20 cellular contexts compared by ENCODE assay signal in genomic region chr1:14149431-14149830, GRCh38.
DNase-seq lines count a peak whose midpoint lies in the region; ATAC-seq, FAIRE-seq and TF ChIP-seq lines count a peak whose summit lies in the region.
"Had no signal": no experiment of that assay in that cellular context is flagged by ENCODE, and none has a peak within 500 bp of the region (broad histone marks: within the 10 kb centered on the region; RNA-seq: fewer than 3 reads in every experiment).

No MANE protein-coding gene starts in this region.

- H3K9ac ChIP-seq in H1 (replicated peaks in 1 of 4; ENCODE audit: extremely low read depth in 1 of 4, low read depth in 3 of 4, low read length in 3 of 4) (no peak overlapping the region), trophoblast cell (ENCODE audit: low read length) (no peak overlapping the region)

- CTCF ChIA-PET in H1 (lab: Charles Lee; ENCODE audit: partially characterized antibody), result interaction anchor here (1.0 to 2.0 kb wide), 6 partner anchors 11 to 36 kb away, joined by 4 to 6 read pairs (median 4); no protein-coding TSS in a partner anchor

- no peaks in the 10 kb centered on the region for H3K79me1 ChIP-seq in H1 (ENCODE audit: low read depth, low read length)
- no peaks in the 10 kb centered on the region for H3K79me1 ChIP-seq in trophoblast cell (ENCODE audit: low read length)

- TF ChIP-seq EP300 in H1 (IDR thresholded peaks at IDR 0.05; ENCODE audit: borderline replicate concordance in 1 of 2, low read depth in 2 of 2, low read length in 2 of 2), result no peak

- no peak for ATAC-seq in GM19463 (IDR thresholded peaks at IDR 0.05; ENCODE audit: unreplicated experiment)

- no peak overlapping the region for H3K56ac ChIP-seq in H1 (replicated peaks; ENCODE audit: insufficient read length, low read depth, low read length)

- H2BK120ac ChIP-seq in H1 (replicated peaks; ENCODE audit: low read depth, low read length), result no peak overlapping the region
- H2BK120ac ChIP-seq in trophoblast cell (ENCODE audit: insufficient read depth, low read length, poor library complexity), result no peak overlapping the region

- no peak overlapping the region for H3K14ac ChIP-seq in H1 (ENCODE audit: insufficient read length)
- no peak overlapping the region for H3K14ac ChIP-seq in trophoblast cell (ENCODE audit: low read length)

- H2BK15ac ChIP-seq in H1 (ENCODE audit: low read length), result no peak overlapping the region

- H2BK12ac ChIP-seq in H1 (ENCODE audit: low read depth, low read length) (0 out of 2 replicates have a peak overlapping the region, but pooled peaks have one; percentile 17), trophoblast cell (ENCODE audit: low read length) (no peak overlapping the region)

- POLR2A ChIA-PET in H1 (lab: Charles Lee; ENCODE audit: partially characterized antibody), result no interaction called here

- H3K18ac ChIP-seq in H1 (ENCODE audit: extremely low read depth, low read length) (no peak overlapping the region), trophoblast cell (ENCODE audit: low read length) (no peak overlapping the region)

- H3K36me3 ChIP-seq in H1 (ENCODE audit: control insufficient read depth in 2 of 4, insufficient read depth in 4 of 4, low read length in 3 of 4) (no peaks in the 10 kb centered on the region), trophoblast cell (ENCODE audit: control insufficient read depth in 1 of 2, insufficient read depth in 2 of 2, low read length in 2 of 2) (no peaks in the 10 kb centered on the region), testis (ENCODE audit: low read depth, missing control alignments) (no peaks in the 10 kb centered on the region)
- H3K36me3 ChIP-seq: ascending aorta, esophagus squamous epithelium, tibial artery, WERI-Rb-1 had no signal

- intact Hi-C loops in testis (cut with DNase I; ENCODE audit: low total_unique reads), result no loop called here

- H2AK5ac ChIP-seq in H1 (ENCODE audit: low read depth, low read length), result no peak overlapping the region
- H2AK5ac ChIP-seq in trophoblast cell (ENCODE audit: low read length), result no peak overlapping the region

- no peaks in the 10 kb centered on the region for H3K23me2 ChIP-seq in H1 (ENCODE audit: low read depth, low read length)

- DNase-seq in DMS 273 (lab: John Stamatoyannopoulos, UW; ENCODE audit: unreplicated experiment), result peak; percentile 31
- DNase-seq in DMS 273 treated with DMSO at 0.1 percent for 48 hours (lab: John Stamatoyannopoulos, UW), result no peak
- peak; percentile 66 to 77 for DNase-seq in NCI-H526 (lab: John Stamatoyannopoulos, UW)
- no peak for DNase-seq in H1 (ENCODE audit: low read depth in 1 of 2, low spot score in 2 of 2)
- peak; percentile 33 to 60 for DNase-seq in trophoblast cell
- no peak for DNase-seq in islet precursor cell
- DNase-seq in testis, result no peak
- DNase-seq: 8988T; activated gamma-delta T cell treated with Interleukin-2 at 50 U/mL for 16 hours; CD4-positive, alpha-beta memory T cell; esophagus squamous epithelium; KG1; NCI-H1694; NCI-H446; tibial artery; WERI-Rb-1 had no signal

- no peak overlapping the region for H4K91ac ChIP-seq in H1 (replicated peaks; ENCODE audit: insufficient read length, low read length)
- H4K91ac ChIP-seq in trophoblast cell (ENCODE audit: low read depth, low read length), result no peak overlapping the region

- no peak overlapping the region for H4K8ac ChIP-seq in H1 (ENCODE audit: extremely low read depth, insufficient read depth, low read length)
- H4K8ac ChIP-seq in trophoblast cell (ENCODE audit: low read depth, low read length), result no peak overlapping the region

- no peaks in the 10 kb centered on the region for H3K79me2 ChIP-seq in H1 (ENCODE audit: control insufficient read depth in 1 of 2, insufficient read depth in 2 of 2, low read length in 2 of 2)
- H3K79me2 ChIP-seq in trophoblast cell (ENCODE audit: control insufficient read depth, insufficient read depth, low read length, poor library complexity), result no peaks in the 10 kb centered on the region

- H3K4me3 ChIP-seq in H1 (ENCODE audit: extremely low read depth in 1 of 4, insufficient read depth in 2 of 4, low read depth in 3 of 4, low read length in 4 of 4), result no peak overlapping the region
- H3K4me3 ChIP-seq in trophoblast cell (ENCODE audit: low read depth, low read length), result no peak overlapping the region
- H3K4me3 ChIP-seq in testis, result no peak overlapping the region
- H3K4me3 ChIP-seq: ascending aorta, esophagus squamous epithelium, smooth muscle cell, tibial artery had no signal

- peaks cover 0 to 4% (median 0%) of the 10 kb centered on the region in 4 experiments; a peak in 1 of 7 replicates for H3K4me1 ChIP-seq in H1 (replicated peaks in 1 of 4; ENCODE audit: control insufficient read depth in 3 of 4, insufficient read depth in 4 of 4, low read length in 3 of 4)
- no peaks in the 10 kb centered on the region for H3K4me1 ChIP-seq in trophoblast cell (ENCODE audit: control insufficient read depth in 1 of 2, insufficient read depth in 2 of 2, low read length in 2 of 2)
- H3K4me1 ChIP-seq in testis, result no peaks in the 10 kb centered on the region
- H3K4me1 ChIP-seq: ascending aorta, esophagus squamous epithelium, tibial artery had no signal

- TF ChIP-seq RAD21 in H1 (IDR thresholded peaks at IDR 0.05 in 1 of 2, conservative IDR thresholded peaks at IDR 0.05 in 1 of 2; ENCODE audit: low read depth in 2 of 2, low read length in 2 of 2), result peak; percentile 22 to 43; a peak in 2 of 4 replicates

- H2BK20ac ChIP-seq in H1 (ENCODE audit: low read length), result no peak overlapping the region

- no peaks in the 10 kb centered on the region for H4K20me1 ChIP-seq in H1 (replicated peaks in 1 of 2; ENCODE audit: control insufficient read depth in 1 of 2, insufficient read depth in 2 of 2, low read length in 2 of 2)

- H3K23ac ChIP-seq in H1 (ENCODE audit: insufficient read length) (no peak overlapping the region), trophoblast cell (ENCODE audit: low read length) (no peak overlapping the region)

- H2AFZ ChIP-seq in H1 (ENCODE audit: low read length) (peak overlapping the region; percentile 70; the same call in 1 of the 2 replicates), trophoblast cell (ENCODE audit: insufficient read depth, low read length, poor library complexity) (no peak overlapping the region)

- H4K5ac ChIP-seq in H1 (ENCODE audit: insufficient read length, low read depth, low read length), result no peak overlapping the region

- H4K12ac ChIP-seq in trophoblast cell (ENCODE audit: low read depth, low read length), result no peak overlapping the region

- TF ChIP-seq CTCF in H1 (IDR thresholded peaks at IDR 0.05; ENCODE audit: control extremely low read depth in 1 of 3, insufficient read depth in 1 of 3, low read depth in 1 of 3, low read length in 3 of 3), result peak in 1 of 3 experiments; percentile 18; a peak in 2 of 4 replicates
- TF ChIP-seq CTCF in testis (IDR thresholded peaks at IDR 0.05), result no peak

- H3K9me3 ChIP-seq in H1 (ENCODE audit: insufficient read depth in 2 of 2, low read depth in 1 of 2, low read length in 1 of 2) (no peaks in the 10 kb centered on the region), trophoblast cell (ENCODE audit: insufficient read depth, low read depth, low read length) (no peaks in the 10 kb centered on the region), testis (no peaks in the 10 kb centered on the region)
- H3K9me3 ChIP-seq: ascending aorta, esophagus squamous epithelium, tibial artery had no signal

- H2BK5ac ChIP-seq in H1 (ENCODE audit: low read depth, low read length), result no peak overlapping the region
- no peak overlapping the region for H2BK5ac ChIP-seq in trophoblast cell (ENCODE audit: low read depth, low read length, poor library complexity)

- H3K4me2 ChIP-seq in H1 (ENCODE audit: insufficient read depth in 1 of 2, low read depth in 2 of 2, low read length in 2 of 2) (no peak overlapping the region), trophoblast cell (ENCODE audit: low read length) (no peak overlapping the region)
- H3K4me2 ChIP-seq: smooth muscle cell had no signal

- TF ChIP-seq POLR2A in H1 (IDR thresholded peaks at IDR 0.05; ENCODE audit: control extremely low read depth in 1 of 2, low read depth in 2 of 2, low read length in 2 of 2) (no peak), testis (IDR thresholded peaks at IDR 0.05) (no peak)

- no peaks in the 10 kb centered on the region for H3K27me3 ChIP-seq in H1 (replicated peaks in 1 of 4; ENCODE audit: control insufficient read depth in 3 of 4, extremely low read depth in 1 of 4, insufficient read depth in 3 of 4, low read length in 3 of 4)
- no peaks in the 10 kb centered on the region for H3K27me3 ChIP-seq in trophoblast cell (ENCODE audit: insufficient read depth, low read length)
- H3K27me3 ChIP-seq in testis, result no peaks in the 10 kb centered on the region
- H3K27me3 ChIP-seq: ascending aorta, esophagus squamous epithelium, tibial artery had no signal

- H3K27ac ChIP-seq in H1 (ENCODE audit: low read depth, low read length) (no peak overlapping the region), trophoblast cell (ENCODE audit: low read depth, low read length) (no peak overlapping the region), testis (no peak overlapping the region)
- H3K27ac ChIP-seq: ascending aorta, esophagus squamous epithelium, tibial artery, WERI-Rb-1 had no signal

- H3K4ac ChIP-seq in H1 (replicated peaks; ENCODE audit: insufficient read length, low read depth, low read length), result no peak overlapping the region
- no peak overlapping the region for H3K4ac ChIP-seq in trophoblast cell (ENCODE audit: low read depth, low read length)

- 93% methylated on average over 7 of the region's 7 CpGs; no CpG with 5 or more reads in 1 of the 2 experiments for WGBS in H1 (ENCODE audit: extremely low coverage in 1 of 2, insufficient coverage in 1 of 2, insufficient read length in 1 of 2, insufficient replicate concordance in 2 of 2, low coverage in 1 of 2, low lambda C conversion rate in 2 of 2, missing lambda C conversion rate in 1 of 2), 2 experiments
- no CpG with 5 or more reads among the region's 7 CpGs for WGBS in trophoblast cell (ENCODE audit: extremely low coverage, insufficient coverage, insufficient read length)
- 85 to 89% methylated on average over 7 of the region's 7 CpGs for WGBS in testis, 2 donors

- FAIRE-seq in H1 (lab: Jason Lieb, UNC), result no peak
- FAIRE-seq: GM12892 had no signal

TF ChIP-seq in H1, 55 proteins besides CTCF, POLR2A, EP300 and RAD21 (continues in another document):
- no peak for TF ChIP-seq MAFK (IDR thresholded peaks at IDR 0.05; ENCODE audit: low read depth, low read length)
- no peak for TF ChIP-seq SRF (IDR thresholded peaks at IDR 0.05; ENCODE audit: low read depth, low read length)
- TF ChIP-seq SAP30 (IDR thresholded peaks at IDR 0.05; ENCODE audit: insufficient read depth, insufficient replicate concordance, low read length), result no peak
- no peak for TF ChIP-seq SIX5 (IDR thresholded peaks at IDR 0.05; ENCODE audit: low read depth, low read length)
- no peak for TF ChIP-seq CTBP2 (IDR thresholded peaks at IDR 0.05; ENCODE audit: borderline replicate concordance, insufficient read depth, insufficient read length, low read length)
- no peak for TF ChIP-seq JUND (IDR thresholded peaks at IDR 0.05; ENCODE audit: low read length)
- no peak for TF ChIP-seq JUN (IDR thresholded peaks at IDR 0.05; ENCODE audit: low read depth, low read length)
- no peak for TF ChIP-seq EGR1 (IDR thresholded peaks at IDR 0.05; ENCODE audit: borderline replicate concordance, low read depth, low read length)
- TF ChIP-seq BCL11A (IDR thresholded peaks at IDR 0.05; ENCODE audit: low read depth in 2 of 2, low read length in 2 of 2), result no peak

Comparison
In these comparisons a context has a peak if more than half of its experiments do, and no peak if none do; other contexts are left out.
1. DNase-seq: peak in DMS 273 (single experiment), NCI-H526 (2 of 2) and trophoblast cell (2 of 2); none in DMS 273 treated with DMSO at 0.1 percent for 48 hours (single experiment), H1 (0 of 2), islet precursor cell (single experiment) and testis (single experiment).